Comparison of ENCODE assay signal across 25 cellular contexts in the genomic region with DNA sequence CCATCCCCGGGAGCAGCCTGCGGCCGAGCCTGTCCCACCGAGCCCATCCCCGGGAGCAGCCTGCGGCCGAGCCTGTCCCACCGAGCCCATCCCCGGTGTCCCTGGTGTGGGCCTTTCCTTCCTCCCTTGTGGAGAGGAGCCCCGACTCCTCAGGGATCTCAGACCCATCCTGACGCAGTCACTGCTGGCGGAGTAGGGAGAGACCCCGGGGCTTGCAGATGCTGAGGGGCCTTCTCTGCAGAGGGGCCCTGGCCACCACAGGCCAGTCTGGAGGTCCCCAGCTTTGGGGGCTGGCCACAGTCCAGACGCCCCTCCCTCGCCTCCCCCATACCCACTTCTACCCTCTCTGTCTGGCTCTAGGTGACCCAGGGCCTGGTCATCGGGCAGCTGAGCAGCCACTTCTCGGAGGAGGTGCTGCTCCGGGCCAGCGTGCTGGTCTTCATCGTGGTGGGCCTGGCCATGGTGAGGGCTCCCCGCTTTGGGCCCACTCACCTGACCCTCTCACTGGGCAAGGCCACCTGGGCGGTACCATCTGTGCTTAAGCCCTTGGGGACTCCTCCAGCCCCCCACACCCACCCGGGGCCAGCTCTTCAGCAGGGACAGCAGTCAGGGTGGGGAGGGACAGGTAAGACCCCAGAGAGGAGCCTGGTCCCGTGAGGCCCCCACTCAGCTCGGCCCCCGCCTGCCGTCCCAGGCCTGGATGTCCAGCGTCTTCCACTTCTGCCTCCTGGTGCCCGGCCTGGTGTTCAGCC. TPM values are rescaled to one million over a fixed set of nuclear protein-coding genes. Genes with fewer than 3 reads are reported as not detected.
"Had no signal": no experiment of that assay in that cellular context is flagged by ENCODE, and none has a peak within 500 bp of the region (broad histone marks: within the 10 kb centered on the region; RNA-seq: fewer than 3 reads in every experiment).

No MANE protein-coding gene starts in this region.

- H3K4me3 ChIP-seq: esophagus squamous epithelium, lower lobe of right lung, pancreas, stomach, tibial artery, upper lobe of left lung had no signal

- H3K4me1 ChIP-seq: lower lobe of right lung, pancreas, upper lobe of left lung had no signal

- H3K9me3 ChIP-seq: esophagus squamous epithelium, lower lobe of right lung, neutrophil, pancreas, stomach, tibial artery, upper lobe of left lung had no signal

- H3K36me3 ChIP-seq: esophagus squamous epithelium, lower lobe of right lung, neutrophil, pancreas, stomach, tibial artery, upper lobe of left lung had no signal

- ATAC-seq: effector memory CD8-positive, alpha-beta T cell; left ventricle myocardium superior; lower lobe of right lung; natural killer cell; pancreas; sciatic nerve; stimulated activated effector memory CD8-positive, alpha-beta T cell treated with anti-CD3 and anti-CD28 coated beads, Interleukin-12 subunit alpha, Interleukin-12 subunit beta, amount 100 ng/mL, for 72 hours had no signal

- H3K27ac ChIP-seq: esophagus squamous epithelium, lower lobe of right lung, neutrophil, pancreas, stomach, tibial artery, upper lobe of left lung had no signal

- DNase-seq: cerebellar nuclear complex; cortex of kidney; effector memory CD8-positive, alpha-beta T cell; erythroblast; esophagus squamous epithelium; foreskin melanocyte; glutamatergic neuron; hypothalamus; immature natural killer cell; islet precursor cell; left ventricle myocardium superior; lower lobe of right lung; natural killer cell; retina; stimulated activated CD4-positive, alpha-beta T cell treated with anti-CD3 and anti-CD28 coated beads, Interleukin-2, amount 100 ng/mL, for 24 hours; stimulated activated CD4-positive, alpha-beta T cell treated with anti-CD3 and anti-CD28 coated beads, Interleukin-4, amount 100 ng/mL, for 24 hours; stomach; tibial artery had no signal

- H3K27me3 ChIP-seq: esophagus squamous epithelium, pancreas, upper lobe of left lung had no signal

RNA-seq across cellular contexts. Expression of a gene that starts 7.3 kb away (rescaled TPM):
- total RNA-seq: temporal lobe had no signal
- polyA plus RNA-seq: neural cell had no signal
